Comparison of ENCODE assay signal across 8 cellular contexts in the genomic region with DNA sequence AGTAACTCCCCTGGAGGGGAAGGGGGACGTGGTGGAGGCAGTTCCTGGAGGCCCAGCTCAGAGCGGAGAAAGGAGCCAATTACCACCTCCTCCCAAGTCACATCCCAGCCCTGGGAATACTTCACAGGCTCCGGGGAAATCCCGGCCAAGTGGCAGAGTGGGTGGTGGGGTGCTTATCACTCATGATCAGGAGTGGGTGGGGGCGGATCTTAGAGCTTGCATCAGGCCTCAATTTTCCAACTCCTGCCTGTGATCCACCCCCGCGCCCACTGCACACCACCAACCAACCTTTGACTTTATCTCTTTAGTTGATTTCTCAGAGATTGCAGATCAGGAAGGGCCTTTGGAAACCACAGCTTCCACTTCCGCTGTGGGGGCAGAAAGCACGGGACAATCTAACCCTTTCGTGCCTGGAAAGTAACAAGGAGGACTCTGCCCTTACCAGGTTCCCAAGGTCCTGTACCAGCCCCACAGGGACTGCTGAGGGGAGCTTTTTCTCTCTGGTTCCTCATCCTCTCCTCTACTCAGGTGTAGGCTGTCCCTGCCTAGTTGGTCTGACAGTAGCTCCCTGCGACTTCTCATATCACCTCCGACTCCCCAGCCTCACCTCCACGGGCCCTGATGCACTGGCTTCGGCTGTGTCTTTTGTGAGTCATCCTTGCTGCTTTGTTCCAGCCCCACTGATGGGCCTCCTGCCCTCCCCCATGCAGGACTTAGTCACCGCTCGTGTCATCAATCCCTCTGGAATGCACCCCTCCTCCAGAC. TPM values are rescaled to one million over a fixed set of nuclear protein-coding genes. Genes with fewer than 3 reads are reported as not detected.
A peak's percentile ranks its signal among the peaks of the same experiment; 100 is the strongest.
DNase-seq lines count a peak whose midpoint lies in the region; ATAC-seq and TF ChIP-seq lines count a peak whose summit lies in the region.

No MANE protein-coding gene starts in this region.

- no peaks in the 10 kb centered on the region for H3K9me3 ChIP-seq in aorta (ENCODE audit: control insufficient read depth, low read length)

- POLR2A ChIA-PET in RWPE1 (lab: Yijun Ruan, JAX; ENCODE audit: low non-redundant PET), result interaction anchor here (0.5 to 1.6 kb wide), 5 partner anchors 13 to 549 kb away, joined by 3 to 8 read pairs (median 4); a partner anchor contains a TSS

- no peak overlapping the region for H3K4me3 ChIP-seq in aorta (ENCODE audit: low read length in 2 of 2)

- H3K27ac ChIP-seq in RWPE1 (peak overlapping the region; percentile 92), aorta (ENCODE audit: low read depth in 1 of 2, low read length in 2 of 2) (peak overlapping the region in 1 of 2 donors; percentile 66)

- peaks cover 0 to 4% of the 10 kb centered on the region in 2 donors for H3K4me1 ChIP-seq in aorta (ENCODE audit: control insufficient read depth in 1 of 2, insufficient read depth in 2 of 2, low read length in 2 of 2)

- intact Hi-C loops in head of caudate nucleus (cut with DNase I), result no loop called here
- intact Hi-C loops in aorta (cut with DNase I), result no loop called here

- ATAC-seq in aorta (ENCODE audit: low FRiP score) (peak; percentile 81), GM21576 (IDR thresholded peaks at IDR 0.05; ENCODE audit: unreplicated experiment) (no peak)

- 27 to 35% methylated on average over 16 of the region's 16 CpGs for WGBS in aorta, 2 donors

- CTCF ChIA-PET in RWPE1 (lab: Yijun Ruan, JAX), result interaction anchor here (0.6 to 1.7 kb wide), 5 partner anchors 12 to 144 kb away, joined by 3 to 6 read pairs (median 3); a partner anchor contains a TSS

- DNase-seq in GM03348 (ENCODE audit: low spot score) (peak; percentile 89), RWPE1 (ENCODE audit: low spot score) (peak; percentile 98), head of caudate nucleus (peak; percentile 46 to 93 (median 77)), putamen (ENCODE audit: low spot score) (peak; percentile 78), aorta (peak; percentile 84 to 91), NCI-H1436 treated with DMSO at 0.1 percent for 48 hours (lab: John Stamatoyannopoulos, UW) (no peak)
- peak; percentile 35 to 52 (median 40) for DNase-seq in activated naive CD4-positive, alpha-beta T cell (lab: John Stamatoyannopoulos, UW)

- no peaks in the 10 kb centered on the region for H3K27me3 ChIP-seq in aorta (ENCODE audit: control insufficient read depth in 1 of 2, insufficient read depth in 2 of 2, low read length in 1 of 2)

- TF ChIP-seq CTCF in RWPE1 (conservative IDR thresholded peaks at IDR 0.05; ENCODE audit: low read depth), result no peak

- no peaks in the 10 kb centered on the region for H3K36me3 ChIP-seq in aorta (ENCODE audit: control insufficient read depth in 1 of 2, insufficient read depth in 2 of 2, low read length in 1 of 2)

RNA-seq across cellular contexts. Expression of a gene that starts 24.9 kb away (rescaled TPM):
- total RNA-seq in aorta, result 10 to 100 TPM; 62.0 to 72.9 TPM
- polyA plus RNA-seq in aorta, result 10 to 100 TPM; 17.8 to 88.8 TPM

RNA-seq across cellular contexts. Expression of a gene that starts 26.8 kb away (rescaled TPM):
- 100 to 1,000 TPM; 172 to 222 TPM for total RNA-seq in aorta
- polyA plus RNA-seq in aorta, result 100 to 1,000 TPM; 153 to 213 TPM

RNA-seq across cellular contexts. Expression of a gene that starts 49.1 kb away (rescaled TPM):
- 100 to 1,000 TPM; 264 to 324 TPM for total RNA-seq in aorta
- polyA plus RNA-seq in aorta, result 100 to 1,000 TPM in 1 of 2 donors, 10 to 100 TPM in 1; 99.5 to 189 TPM

RNA-seq across cellular contexts. Expression of a gene that starts 52.2 kb away (rescaled TPM):
- total RNA-seq in aorta, result 10 to 100 TPM; 31.4 to 33.3 TPM
- 10 to 100 TPM in 1 of 2 donors, 1 to 10 TPM in 1; 7.4 to 34.5 TPM for polyA plus RNA-seq in aorta
